Comparison of ENCODE assay signal across 8 cellular contexts in genomic region chr17:78745407-78746088, GRCh38. TPM values are rescaled to one million over a fixed set of nuclear protein-coding genes. Genes with fewer than 3 reads are reported as not detected.
DNase-seq lines count a peak whose midpoint lies in the region; ATAC-seq and TF ChIP-seq lines count a peak whose summit lies in the region.

No MANE protein-coding gene starts in this region.

- H3K27me3 Mint-ChIP-seq in activated T-helper 2 cell treated with anti-CD3 and anti-CD28 coated beads, Interferon-gamma antibody, Interleukin-2, Interleukin-4, amounts not matched to agents 10 μg/mL and 5 μg/mL and 100 μg/mL, durations not matched to agents 14 hours and 24 hours and 36 hours (ENCODE audit: low read depth) = no peaks in the 10 kb centered on the region

- H2AFZ ChIP-seq in Loucy (ENCODE audit: low read length) = no peak overlapping the region

- H3K4me1 ChIP-seq in Loucy (ENCODE audit: insufficient read depth, low read length, poor library complexity, severe bottlenecking) (peaks cover 80% of the 10 kb centered on the region), gastroesophageal sphincter (peaks cover 0 to 67% (median 21%) of the 10 kb centered on the region in 3 donors)

- no peak for TF ChIP-seq EP300 in gastroesophageal sphincter (IDR thresholded peaks at IDR 0.05)

- H3F3A ChIP-seq in Loucy (ENCODE audit: low read depth) = peaks cover 16% of the 10 kb centered on the region; the same call in 1 of the 2 replicates

- DNase-seq in NCI-H1436 (lab: John Stamatoyannopoulos, UW) (peak; percentile 6), NCI-H1436 treated with DMSO at 0.1 percent for 48 hours (lab: John Stamatoyannopoulos, UW) (no peak)
- DNase-seq in activated T-helper 2 cell treated with anti-CD3 and anti-CD28 coated beads, Interferon-gamma antibody, Interleukin-2, Interleukin-4, amounts not matched to agents 10 μg/mL and 5 μg/mL and 100 μg/mL, durations not matched to agents 14 hours and 24 hours and 36 hours (ENCODE audit: low spot score) = no peak
- peak; percentile 42 to 54 for DNase-seq in stimulated activated CD4-positive, alpha-beta T cell treated with anti-CD3 and anti-CD28 coated beads, Interleukin-2, amount 100 ng/mL, for 48 hours

- H3K4me3 ChIP-seq in Loucy (ENCODE audit: low read length, poor library complexity, severe bottlenecking) = no peak overlapping the region
- no peak overlapping the region for H3K4me3 ChIP-seq in gastroesophageal sphincter

- peaks cover 26% of the 10 kb centered on the region for H3K36me3 Mint-ChIP-seq in activated T-helper 2 cell treated with anti-CD3 and anti-CD28 coated beads, Interferon-gamma antibody, Interleukin-2, Interleukin-4, amounts not matched to agents 10 μg/mL and 5 μg/mL and 100 μg/mL, durations not matched to agents 14 hours and 24 hours and 36 hours (ENCODE audit: low read depth)

- WGBS in gastroesophageal sphincter (ENCODE audit: low coverage in 1 of 2), 2 donors = 53 to 57% methylated on average over 5 to 9 of the region's 12 CpGs

- no peaks in the 10 kb centered on the region for H3K9me2 ChIP-seq in Loucy (replicated peaks; ENCODE audit: low read depth, low read length)

- intact Hi-C loops in activated T-helper 2 cell treated with anti-CD3 and anti-CD28 coated beads, Interferon-gamma antibody, Interleukin-2, Interleukin-4, amounts not matched to agents 10 μg/mL and 5 μg/mL and 100 μg/mL, durations not matched to agents 14 hours and 24 hours and 36 hours (cut with micrococcal nuclease) = loop anchor here (2.0 kb wide), 1 partner anchor 21 kb away; no protein-coding TSS in a partner anchor

- ATAC-seq in gastroesophageal sphincter (no peak), HG03280 (IDR thresholded peaks at IDR 0.05; ENCODE audit: unreplicated experiment) (no peak), HG02623 (IDR thresholded peaks at IDR 0.05; ENCODE audit: unreplicated experiment) (no peak)

- H3K79me2 ChIP-seq in Loucy (ENCODE audit: insufficient read depth, low read length) = peaks cover 89% of the 10 kb centered on the region

- H3K4me2 ChIP-seq in Loucy (ENCODE audit: low read depth, low read length, poor library complexity, severe bottlenecking) = peak overlapping the region; percentile 10

- H3K4me3 Mint-ChIP-seq in activated T-helper 2 cell treated with anti-CD3 and anti-CD28 coated beads, Interferon-gamma antibody, Interleukin-2, Interleukin-4, amounts not matched to agents 10 μg/mL and 5 μg/mL and 100 μg/mL, durations not matched to agents 14 hours and 24 hours and 36 hours (ENCODE audit: low read depth) = no peak overlapping the region

- TF ChIP-seq CTCF in Loucy (conservative IDR thresholded peaks at IDR 0.05; ENCODE audit: low read length) (peak; percentile 67), gastroesophageal sphincter (IDR thresholded peaks at IDR 0.05) (peak; percentile 39 to 68 (median 60))

- peak overlapping the region in 1 of 4 donors; percentile 45 for H3K27ac ChIP-seq in gastroesophageal sphincter

- H3K27me3 ChIP-seq in Loucy (ENCODE audit: insufficient read depth, low read length, poor library complexity, severe bottlenecking) (no peaks in the 10 kb centered on the region), gastroesophageal sphincter (no peaks in the 10 kb centered on the region)

- H3K4me1 Mint-ChIP-seq in activated T-helper 2 cell treated with anti-CD3 and anti-CD28 coated beads, Interferon-gamma antibody, Interleukin-2, Interleukin-4, amounts not matched to agents 10 μg/mL and 5 μg/mL and 100 μg/mL, durations not matched to agents 14 hours and 24 hours and 36 hours (ENCODE audit: low read depth) = peaks cover 74% of the 10 kb centered on the region

- H3K9ac ChIP-seq in Loucy (ENCODE audit: low read depth, low read length, poor library complexity, severe bottlenecking) = peak overlapping the region; percentile 7

- H3K36me3 ChIP-seq in Loucy (ENCODE audit: insufficient read depth, low read length) = peaks cover 3% of the 10 kb centered on the region; the same call in 1 of the 2 replicates
- no peaks in the 10 kb centered on the region for H3K36me3 ChIP-seq in gastroesophageal sphincter

- H3K9me3 ChIP-seq in Loucy (ENCODE audit: insufficient read depth, low read depth, low read length) (no peaks in the 10 kb centered on the region), gastroesophageal sphincter (no peaks in the 10 kb centered on the region)

- peaks cover 8% of the 10 kb centered on the region for H4K20me1 ChIP-seq in Loucy (ENCODE audit: insufficient read depth, low read length, poor library complexity, severe bottlenecking)

- H3K9me3 Mint-ChIP-seq in activated T-helper 2 cell treated with anti-CD3 and anti-CD28 coated beads, Interferon-gamma antibody, Interleukin-2, Interleukin-4, amounts not matched to agents 10 μg/mL and 5 μg/mL and 100 μg/mL, durations not matched to agents 14 hours and 24 hours and 36 hours = no peaks in the 10 kb centered on the region

- no peak for TF ChIP-seq POLR2A in gastroesophageal sphincter (IDR thresholded peaks at IDR 0.05)

- H3K27ac Mint-ChIP-seq in activated T-helper 2 cell treated with anti-CD3 and anti-CD28 coated beads, Interferon-gamma antibody, Interleukin-2, Interleukin-4, amounts not matched to agents 10 μg/mL and 5 μg/mL and 100 μg/mL, durations not matched to agents 14 hours and 24 hours and 36 hours = peak overlapping the region; percentile 55

RNA-seq across cellular contexts. Expression of gene CYTH1, which starts 36.5 kb away (rescaled TPM):
- total RNA-seq in activated T-helper 2 cell treated with anti-CD3 and anti-CD28 coated beads, Interferon-gamma antibody, Interleukin-2, Interleukin-4, amounts not matched to agents 10 μg/mL and 5 μg/mL and 100 μg/mL, durations not matched to agents 14 hours and 24 hours and 36 hours = 83.5 and 95.7 TPM in 2 replicates
- 10 to 100 TPM; 26.9 to 38.0 (median 31.0) TPM for total RNA-seq in gastroesophageal sphincter

Comparison
In these comparisons a context has a peak if more than half of its experiments do, and no peak if none do; other contexts are left out.
1. DNase-seq: peak in NCI-H1436 (single experiment) and stimulated activated CD4-positive, alpha-beta T cell treated with anti-CD3 and anti-CD28 coated beads, Interleukin-2, amount 100 ng/mL, for 48 hours (2 of 2); none in NCI-H1436 treated with DMSO at 0.1 percent for 48 hours (single experiment) and activated T-helper 2 cell treated with anti-CD3 and anti-CD28 coated beads, Interferon-gamma antibody, Interleukin-2, Interleukin-4, amounts not matched to agents 10 μg/mL and 5 μg/mL and 100 μg/mL, durations not matched to agents 14 hours and 24 hours and 36 hours (single experiment).